In genomic region chr2:71498261-71498701, GRCh38 we compare ENCODE assay signal across 11 cellular contexts. TPM values are rescaled to one million over a fixed set of nuclear protein-coding genes. Genes with fewer than 3 reads are reported as not detected.
A peak's percentile ranks its signal among the peaks of the same experiment; 100 is the strongest.
DNase-seq lines count a peak whose midpoint lies in the region; TF ChIP-seq lines count a peak whose summit lies in the region.
"Had no signal": no experiment of that assay in that cellular context is flagged by ENCODE, and none has a peak within 500 bp of the region (broad histone marks: within the 10 kb centered on the region; RNA-seq: fewer than 3 reads in every experiment).

No MANE protein-coding gene starts in this region.

- no peaks in the 10 kb centered on the region for H3K36me3 Mint-ChIP-seq in activated T-helper 1 cell treated with anti-CD3 and anti-CD28 coated beads, Interleukin-12 subunit alpha, Interleukin-12 subunit beta, Interleukin-2, Interleukin-4 antibody, amounts not matched to agents 30 ng/mL and 10 ng/mL and 1 ng/mL, durations not matched to agents 14 hours and 24 hours and 36 hours (ENCODE audit: low read depth)
- no peaks in the 10 kb centered on the region for H3K36me3 Mint-ChIP-seq in activated CD4-positive, alpha-beta T cell treated with anti-CD3 and anti-CD28 coated beads, Interleukin-2, amount 10 ng/mL, durations not matched to agents 24 days and 14 days (ENCODE audit: low read depth)
- no peaks in the 10 kb centered on the region for H3K36me3 Mint-ChIP-seq in CD4-positive, alpha-beta memory T cell
- H3K36me3 Mint-ChIP-seq: activated naive CD4-positive, alpha-beta T cell treated with anti-CD3 and anti-CD28 coated beads, Interleukin-2, amount 50 U/mL, for 72 hours had no signal

- no peaks in the 10 kb centered on the region for H3K36me3 ChIP-seq in CD4-positive, alpha-beta memory T cell (ENCODE audit: insufficient read depth, low read length)

- no peaks in the 10 kb centered on the region for H3K4me1 Mint-ChIP-seq in activated T-helper 1 cell treated with anti-CD3 and anti-CD28 coated beads, Interleukin-12 subunit alpha, Interleukin-12 subunit beta, Interleukin-2, Interleukin-4 antibody, amounts not matched to agents 30 ng/mL and 10 ng/mL and 1 ng/mL, durations not matched to agents 14 hours and 24 hours and 36 hours (ENCODE audit: low read depth)
- no peaks in the 10 kb centered on the region for H3K4me1 Mint-ChIP-seq in activated CD4-positive, alpha-beta T cell treated with anti-CD3 and anti-CD28 coated beads, Interleukin-2, amount 10 ng/mL, durations not matched to agents 24 days and 14 days
- H3K4me1 Mint-ChIP-seq in CD4-positive, alpha-beta memory T cell = no peaks in the 10 kb centered on the region
- H3K4me1 Mint-ChIP-seq: stimulated activated naive CD8-positive, alpha-beta T cell treated with anti-CD3 and anti-CD28 coated beads, Interleukin-15, amount 100 ng/mL, for 72 hours had no signal

- no peak overlapping the region for H3K27ac Mint-ChIP-seq in activated T-helper 1 cell treated with anti-CD3 and anti-CD28 coated beads, Interleukin-12 subunit alpha, Interleukin-12 subunit beta, Interleukin-2, Interleukin-4 antibody, amounts not matched to agents 30 ng/mL and 10 ng/mL and 1 ng/mL, durations not matched to agents 14 hours and 24 hours and 36 hours
- H3K27ac Mint-ChIP-seq in activated CD4-positive, alpha-beta T cell treated with anti-CD3 and anti-CD28 coated beads, Interleukin-2, amount 10 ng/mL, durations not matched to agents 24 days and 14 days = no peak overlapping the region
- H3K27ac Mint-ChIP-seq in CD4-positive, alpha-beta memory T cell = no peak overlapping the region
- H3K27ac Mint-ChIP-seq: activated naive CD4-positive, alpha-beta T cell treated with anti-CD3 and anti-CD28 coated beads, Interleukin-2, amount 50 U/mL, for 72 hours; stimulated activated naive CD8-positive, alpha-beta T cell treated with anti-CD3 and anti-CD28 coated beads, Interleukin-15, amount 100 ng/mL, for 72 hours had no signal

- no peaks in the 10 kb centered on the region for H3K27me3 ChIP-seq in CD4-positive, alpha-beta memory T cell (ENCODE audit: insufficient read depth, low read length)

- no peaks in the 10 kb centered on the region for H3K9me3 ChIP-seq in CD4-positive, alpha-beta memory T cell (ENCODE audit: control insufficient read depth in 1 of 2, low read length in 2 of 2)

- H3K27ac ChIP-seq in CD4-positive, alpha-beta memory T cell (ENCODE audit: low read depth, low read length) = no peak overlapping the region

- no peak overlapping the region for H3K4me3 Mint-ChIP-seq in activated T-helper 1 cell treated with anti-CD3 and anti-CD28 coated beads, Interleukin-12 subunit alpha, Interleukin-12 subunit beta, Interleukin-2, Interleukin-4 antibody, amounts not matched to agents 30 ng/mL and 10 ng/mL and 1 ng/mL, durations not matched to agents 14 hours and 24 hours and 36 hours
- no peak overlapping the region for H3K4me3 Mint-ChIP-seq in activated CD4-positive, alpha-beta T cell treated with anti-CD3 and anti-CD28 coated beads, Interleukin-2, amount 10 ng/mL, durations not matched to agents 24 days and 14 days
- H3K4me3 Mint-ChIP-seq in CD4-positive, alpha-beta memory T cell = no peak overlapping the region
- H3K4me3 Mint-ChIP-seq: stimulated activated naive CD8-positive, alpha-beta T cell treated with anti-CD3 and anti-CD28 coated beads, Interleukin-15, amount 100 ng/mL, for 72 hours had no signal

- H3K27me3 Mint-ChIP-seq in activated T-helper 1 cell treated with anti-CD3 and anti-CD28 coated beads, Interleukin-12 subunit alpha, Interleukin-12 subunit beta, Interleukin-2, Interleukin-4 antibody, amounts not matched to agents 30 ng/mL and 10 ng/mL and 1 ng/mL, durations not matched to agents 14 hours and 24 hours and 36 hours (ENCODE audit: insufficient read depth) = peaks cover 1% of the 10 kb centered on the region
- H3K27me3 Mint-ChIP-seq in activated CD4-positive, alpha-beta T cell treated with anti-CD3 and anti-CD28 coated beads, Interleukin-2, amount 10 ng/mL, durations not matched to agents 24 days and 14 days = no peaks in the 10 kb centered on the region
- H3K27me3 Mint-ChIP-seq in CD4-positive, alpha-beta memory T cell = peaks cover 3 to 9% of the 10 kb centered on the region in 2 donors
- H3K27me3 Mint-ChIP-seq: stimulated activated naive CD8-positive, alpha-beta T cell treated with anti-CD3 and anti-CD28 coated beads, Interleukin-15, amount 100 ng/mL, for 72 hours had no signal

- TF ChIP-seq CTCF in astrocyte of the cerebellum (IDR thresholded peaks at IDR 0.05; ENCODE audit: low read depth, low read length, missing control alignments) = no peak

- intact Hi-C loops in activated T-helper 1 cell treated with anti-CD3 and anti-CD28 coated beads, Interleukin-12 subunit alpha, Interleukin-12 subunit beta, Interleukin-2, Interleukin-4 antibody, amounts not matched to agents 30 ng/mL and 10 ng/mL and 1 ng/mL, durations not matched to agents 14 hours and 24 hours and 36 hours (cut with micrococcal nuclease) = no loop called here
- intact Hi-C loops in activated CD4-positive, alpha-beta T cell treated with anti-CD3 and anti-CD28 coated beads, Interleukin-2, amount 10 ng/mL, durations not matched to agents 24 days and 14 days (cut with micrococcal nuclease) = no loop called here
- intact Hi-C loops in CD4-positive, alpha-beta memory T cell (cut with micrococcal nuclease) = no loop called here

- POLR2A ChIA-PET in CD4-positive, alpha-beta memory T cell (lab: Charles Lee; ENCODE audit: partially characterized antibody) = no interaction called here

- H3K9me3 Mint-ChIP-seq in activated T-helper 1 cell treated with anti-CD3 and anti-CD28 coated beads, Interleukin-12 subunit alpha, Interleukin-12 subunit beta, Interleukin-2, Interleukin-4 antibody, amounts not matched to agents 30 ng/mL and 10 ng/mL and 1 ng/mL, durations not matched to agents 14 hours and 24 hours and 36 hours = no peaks in the 10 kb centered on the region
- H3K9me3 Mint-ChIP-seq in activated CD4-positive, alpha-beta T cell treated with anti-CD3 and anti-CD28 coated beads, Interleukin-2, amount 10 ng/mL, durations not matched to agents 24 days and 14 days = no peaks in the 10 kb centered on the region
- no peaks in the 10 kb centered on the region for H3K9me3 Mint-ChIP-seq in CD4-positive, alpha-beta memory T cell
- H3K9me3 Mint-ChIP-seq: activated naive CD4-positive, alpha-beta T cell treated with anti-CD3 and anti-CD28 coated beads, Interleukin-2, amount 50 U/mL, for 72 hours; stimulated activated naive CD8-positive, alpha-beta T cell treated with anti-CD3 and anti-CD28 coated beads, Interleukin-15, amount 100 ng/mL, for 72 hours had no signal

- DNase-seq in HS-27A (ENCODE audit: low read depth) (peak; percentile 76), astrocyte of the cerebellum (ENCODE audit: low read depth) (peak; percentile 86), hepatic stellate cell (ENCODE audit: low spot score) (peak; percentile 86), stromal cell of bone marrow (ENCODE audit: low read depth) (peak; percentile 74)
- no peak for DNase-seq in NK-92 treated with Interleukin-12 subunit alpha and Interleukin-12 subunit beta, amount 100 ng/mL, for 24 hours (lab: John Stamatoyannopoulos, UW)
- no peak for DNase-seq in activated T-helper 1 cell treated with anti-CD3 and anti-CD28 coated beads, Interleukin-12 subunit alpha, Interleukin-12 subunit beta, Interleukin-2, Interleukin-4 antibody, amounts not matched to agents 30 ng/mL and 10 ng/mL and 1 ng/mL, durations not matched to agents 14 hours and 24 hours and 36 hours (ENCODE audit: low spot score)
- DNase-seq in activated CD4-positive, alpha-beta T cell treated with anti-CD3 and anti-CD28 coated beads, Interleukin-2, amount 10 ng/mL, durations not matched to agents 24 days and 14 days = no peak
- DNase-seq in CD4-positive, alpha-beta memory T cell = no peak
- DNase-seq: NCI-H774; stimulated activated naive CD8-positive, alpha-beta T cell treated with anti-CD3 and anti-CD28 coated beads, Interleukin-15, amount 100 ng/mL, for 72 hours had no signal

- CTCF ChIA-PET in CD4-positive, alpha-beta memory T cell (lab: Charles Lee; ENCODE audit: partially characterized antibody) = interaction anchor here (0.7 to 1.5 kb wide), 2 partner anchors 12 to 198 kb away, joined by 3 to 4 read pairs; no protein-coding TSS in a partner anchor

- in situ Hi-C loops in astrocyte of the cerebellum (cut with HindIII; ENCODE audit: low sequenced_read_pairs) = no loop called here

- no peaks in the 10 kb centered on the region for H3K4me1 ChIP-seq in CD4-positive, alpha-beta memory T cell (ENCODE audit: insufficient read depth, low read length)

- H3K4me3 ChIP-seq in astrocyte of the cerebellum (ENCODE audit: low read depth, low read length) = no peak overlapping the region
- H3K4me3 ChIP-seq in CD4-positive, alpha-beta memory T cell (ENCODE audit: low read length in 2 of 2) = no peak overlapping the region

RNA-seq across cellular contexts. Expression of gene DYSF, which starts 44.9 kb away (rescaled TPM):
- not detected in 2 replicates for total RNA-seq in activated T-helper 1 cell treated with anti-CD3 and anti-CD28 coated beads, Interleukin-12 subunit alpha, Interleukin-12 subunit beta, Interleukin-2, Interleukin-4 antibody, amounts not matched to agents 30 ng/mL and 10 ng/mL and 1 ng/mL, durations not matched to agents 14 hours and 24 hours and 36 hours
- 0.36 TPM in 1 of 2 replicates, not detected in the other for total RNA-seq in activated CD4-positive, alpha-beta T cell treated with anti-CD3 and anti-CD28 coated beads, Interleukin-2, amount 10 ng/mL, durations not matched to agents 24 days and 14 days
- under 1 TPM; 0.28 to 0.49 TPM for total RNA-seq in CD4-positive, alpha-beta memory T cell
- polyA plus RNA-seq in CD4-positive, alpha-beta memory T cell = not detected

Comparison
In these comparisons a context has a peak if more than half of its experiments do, and no peak if none do; other contexts are left out.
1. DNase-seq: peak in HS-27A (single experiment), astrocyte of the cerebellum (single experiment), hepatic stellate cell (single experiment) and stromal cell of bone marrow (single experiment); none in NK-92 treated with Interleukin-12 subunit alpha and Interleukin-12 subunit beta, amount 100 ng/mL, for 24 hours (single experiment), activated T-helper 1 cell treated with anti-CD3 and anti-CD28 coated beads, Interleukin-12 subunit alpha, Interleukin-12 subunit beta, Interleukin-2, Interleukin-4 antibody, amounts not matched to agents 30 ng/mL and 10 ng/mL and 1 ng/mL, durations not matched to agents 14 hours and 24 hours and 36 hours (single experiment), activated CD4-positive, alpha-beta T cell treated with anti-CD3 and anti-CD28 coated beads, Interleukin-2, amount 10 ng/mL, durations not matched to agents 24 days and 14 days (single experiment) and CD4-positive, alpha-beta memory T cell (0 of 5).